ENCODE assay signal across 11 cellular contexts in genomic region chr17:83202002-83203000, GRCh38.
DNase-seq lines count a peak whose midpoint lies in the region; ATAC-seq and TF ChIP-seq lines count a peak whose summit lies in the region.
"Had no signal": no experiment of that assay in that cellular context is flagged by ENCODE, and none has a peak within 500 bp of the region (broad histone marks: within the 10 kb centered on the region; RNA-seq: fewer than 3 reads in every experiment).

No MANE protein-coding gene starts in this region.

- intact Hi-C loops in Right ventricle myocardium inferior (cut with DNase I): no loop called here

- POLR2A ChIA-PET in WTC11 (lab: Charles Lee): no interaction called here

- H3K36me3 ChIP-seq in BE2C: no peaks in the 10 kb centered on the region

- H3K9me3 Mint-ChIP-seq in WTC11 (peaks cover 58% of the 10 kb centered on the region), osteocyte (ENCODE audit: unreplicated experiment) (peaks cover 4% of the 10 kb centered on the region)

- H3K4me1 ChIP-seq in BE2C: no peaks in the 10 kb centered on the region
- H3K4me1 ChIP-seq: Caco-2 had no signal

- H3K27ac Mint-ChIP-seq in WTC11 (no peak overlapping the region), osteocyte (ENCODE audit: unreplicated experiment) (peak overlapping the region; percentile 82)

- H3K27me3 Mint-ChIP-seq in WTC11 (ENCODE audit: low read depth): peaks cover 2% of the 10 kb centered on the region
- H3K27me3 Mint-ChIP-seq in osteocyte (ENCODE audit: unreplicated experiment): no peaks in the 10 kb centered on the region

- H3K36me3 Mint-ChIP-seq in WTC11 (peaks cover 35% of the 10 kb centered on the region), osteocyte (ENCODE audit: unreplicated experiment) (no peaks in the 10 kb centered on the region)

- H3K4me1 Mint-ChIP-seq in WTC11: no peaks in the 10 kb centered on the region
- H3K4me1 Mint-ChIP-seq in osteocyte (ENCODE audit: unreplicated experiment): peaks cover 67% of the 10 kb centered on the region

- no peak overlapping the region for H3K4me3 Mint-ChIP-seq in WTC11
- H3K4me3 Mint-ChIP-seq in osteocyte (ENCODE audit: unreplicated experiment): no peak overlapping the region

- H3K9me3 ChIP-seq in BE2C: peaks cover 5% of the 10 kb centered on the region; the same call in 1 of the 2 replicates
- H3K9me3 ChIP-seq: Caco-2 had no signal

- H3K27me3 ChIP-seq in BE2C: no peaks in the 10 kb centered on the region

- ATAC-seq in WTC11 (no peak), Right ventricle myocardium inferior (no peak)

- CTCF ChIA-PET in WTC11 (lab: Charles Lee): no interaction called here

- no peak overlapping the region for H3K4me3 ChIP-seq in BE2C (ENCODE audit: low read depth, low read length)

- TF ChIP-seq CTCF in BE2C (IDR thresholded peaks at IDR 0.05; ENCODE audit: low read depth, low read length) (no peak), WTC11 (IDR thresholded peaks at IDR 0.05) (no peak), osteocyte (IDR thresholded peaks at IDR 0.05) (no peak)

- DNase-seq in BE2C: peak; percentile 2
- peak; percentile 7 for DNase-seq in WTC11 (ENCODE audit: low spot score)
- peak; percentile 64 for DNase-seq in Right ventricle myocardium inferior (ENCODE audit: missing footprints)
- no peak for DNase-seq in osteocyte (ENCODE audit: extremely low spot score, unreplicated experiment)
- DNase-seq in NCI-H1048 (lab: John Stamatoyannopoulos, UW): no peak
- DNase-seq in occipital lobe (lab: John Stamatoyannopoulos, UW): no peak
- DNase-seq in NCI-H146 treated with DMSO at 0.1 percent for 48 hours (lab: John Stamatoyannopoulos, UW; ENCODE audit: unreplicated experiment): no peak
- no peak for DNase-seq in CD1c-positive myeloid dendritic cell (ENCODE audit: extremely low spot score)
- DNase-seq: NCI-H1694, SHP77 had no signal

TF ChIP-seq in WTC11, 78 proteins besides CTCF, POLR2A, EP300 and RAD21:
- no peak for TF ChIP-seq GTF2I (CRISPR knock-in tag; conservative IDR thresholded peaks at IDR 0.05)
- TF ChIP-seq ZNF671 (CRISPR knock-in tag; IDR thresholded peaks at IDR 0.05): no peak

Comparison
In these comparisons a context has a peak if more than half of its experiments do, and no peak if none do; other contexts are left out.
1. DNase-seq: peak in BE2C (single experiment), WTC11 (single experiment) and Right ventricle myocardium inferior (single experiment); none in osteocyte (single experiment), NCI-H1048 (single experiment), occipital lobe (single experiment), NCI-H146 treated with DMSO at 0.1 percent for 48 hours (single experiment) and CD1c-positive myeloid dendritic cell (single experiment).